In genomic region chr3:193971268-193971751, GRCh38 we compare ENCODE assay signal across 1 cellular context.
TF ChIP-seq lines count a peak whose summit lies in the region.

No MANE protein-coding gene starts in this region.

TF ChIP-seq in HepG2, 621 proteins besides CTCF, POLR2A, EP300 and RAD21 (continued from another document):
- no peak for TF ChIP-seq ZNF407 (CRISPR knock-in tag; IDR thresholded peaks at IDR 0.05; ENCODE audit: not compliant biosample characterization)
- no peak for TF ChIP-seq ZNF33A (CRISPR knock-in tag; IDR thresholded peaks at IDR 0.05; ENCODE audit: borderline replicate concordance)
- no peak for TF ChIP-seq ZNF142 (CRISPR knock-in tag; IDR thresholded peaks at IDR 0.05)
- TF ChIP-seq ZFYVE20 (CRISPR knock-in tag; IDR thresholded peaks at IDR 0.05; ENCODE audit: borderline replicate concordance, low read depth), result no peak
- TF ChIP-seq NR0B2 (CRISPR knock-in tag; IDR thresholded peaks at IDR 0.05), result no peak
- no peak for TF ChIP-seq PAWR (CRISPR knock-in tag; IDR thresholded peaks at IDR 0.05; ENCODE audit: borderline replicate concordance)
- no peak for TF ChIP-seq GATAD2A (CRISPR knock-in tag; IDR thresholded peaks at IDR 0.05)
- TF ChIP-seq NCOA5 (CRISPR knock-in tag; IDR thresholded peaks at IDR 0.05), result no peak
- TF ChIP-seq ETV5 (CRISPR knock-in tag; IDR thresholded peaks at IDR 0.05; ENCODE audit: borderline replicate concordance), result no peak
- TF ChIP-seq ARID3A (IDR thresholded peaks at IDR 0.05; ENCODE audit: low read depth, low read length), result no peak
